13 cellular contexts compared by ENCODE assay signal in genomic region chr19:21584532-21584931, GRCh38.
"Had no signal": no experiment of that assay in that cellular context is flagged by ENCODE, and none has a peak within 500 bp of the region (broad histone marks: within the 10 kb centered on the region; RNA-seq: fewer than 3 reads in every experiment).

No MANE protein-coding gene starts in this region.

- H3K9me3 ChIP-seq: vagina had no signal

- H3K4me1 Mint-ChIP-seq: neural progenitor cell had no signal

- DNase-seq: activated CD4-positive, alpha-beta memory T cell treated with anti-CD3 and anti-CD28 coated beads for 36 hours; activated CD4-positive, CD25-positive, alpha-beta regulatory T cell treated with anti-CD3 and anti-CD28 coated beads, Interleukin-2, amount 50 U/mL, for 72 hours; activated CD8-positive, alpha-beta memory T cell treated with anti-CD3 and anti-CD28 coated beads, Interleukin-2, amount 50 U/mL, for 4 hours; activated naive CD4-positive, alpha-beta T cell; aorta; esophagus squamous epithelium; foreskin fibroblast; head of caudate nucleus; T-helper 9 cell; tibial artery had no signal

- H3K79me2 ChIP-seq: parathyroid adenoma had no signal

- H3K4me1 ChIP-seq: neural progenitor cell, parathyroid adenoma had no signal

- H3K36me3 Mint-ChIP-seq: activated CD4-positive, alpha-beta memory T cell treated with anti-CD3 and anti-CD28 coated beads for 36 hours had no signal

- H3K4me3 ChIP-seq: neural progenitor cell, tibial artery, vagina had no signal

- H3K4me3 Mint-ChIP-seq: activated CD4-positive, alpha-beta memory T cell treated with anti-CD3 and anti-CD28 coated beads for 36 hours; neural progenitor cell had no signal

- H3K27me3 ChIP-seq: vagina had no signal

- H3K36me3 ChIP-seq: esophagus squamous epithelium, neural progenitor cell, tibial artery, vagina had no signal

- H3K27ac Mint-ChIP-seq: activated CD4-positive, alpha-beta memory T cell treated with anti-CD3 and anti-CD28 coated beads for 36 hours; neural progenitor cell had no signal

- H2AFZ ChIP-seq: neural progenitor cell, parathyroid adenoma had no signal

- H3K27ac ChIP-seq: neural progenitor cell, parathyroid adenoma, tibial artery, vagina had no signal

- H3K9ac ChIP-seq: neural progenitor cell, parathyroid adenoma had no signal

- H3K4me2 ChIP-seq: neural progenitor cell had no signal
